ENCODE assay signal across 17 cellular contexts in genomic region chr20:22474215-22474614, GRCh38.
DNase-seq lines count a peak whose midpoint lies in the region; ATAC-seq and TF ChIP-seq lines count a peak whose summit lies in the region.
"Had no signal": no experiment of that assay in that cellular context is flagged by ENCODE, and none has a peak within 500 bp of the region (broad histone marks: within the 10 kb centered on the region; RNA-seq: fewer than 3 reads in every experiment).

No MANE protein-coding gene starts in this region.

- intact Hi-C loops in esophagus muscularis mucosa (cut with DNase I) (no loop called here), spleen (cut with DNase I; ENCODE audit: low total_unique reads) (no loop called here)

- H3K9me3 ChIP-seq in BLaER1 = no peaks in the 10 kb centered on the region; the same call in 1 of the 2 replicates
- peaks cover 0 to 8% (median 3%) of the 10 kb centered on the region in 4 donors for H3K9me3 ChIP-seq in esophagus muscularis mucosa
- no peaks in the 10 kb centered on the region for H3K9me3 ChIP-seq in lung (ENCODE audit: control insufficient read depth in 2 of 2, insufficient read depth in 1 of 2, low read length in 1 of 2)
- peaks cover 0 to 10% (median 2%) of the 10 kb centered on the region in 8 donors for H3K9me3 ChIP-seq in spleen
- H3K9me3 ChIP-seq: HAP-1 had no signal

- TF ChIP-seq POLR2A in esophagus muscularis mucosa (IDR thresholded peaks at IDR 0.05; ENCODE audit: low read depth) (no peak), spleen (IDR thresholded peaks at IDR 0.05) (no peak)

- peak overlapping the region; percentile 15; the same call in 1 of the 2 replicates for H3K4me2 ChIP-seq in BLaER1

- WGBS in esophagus muscularis mucosa = 68% methylated on average over 3 of the region's 3 CpGs
- 62 to 66% methylated on average over 3 of the region's 3 CpGs for WGBS in lung, 2 donors
- WGBS in spleen, 5 donors = 61 to 79% (median 74%) methylated on average over 3 of the region's 3 CpGs

- ATAC-seq in lung (ENCODE audit: insufficient read depth, low FRiP score) (peak; percentile 58), HG02885 (IDR thresholded peaks at IDR 0.05; ENCODE audit: poor library complexity, unreplicated experiment) (no peak)

- H3K36me3 ChIP-seq in BLaER1 (no peaks in the 10 kb centered on the region), esophagus muscularis mucosa (no peaks in the 10 kb centered on the region), lung (ENCODE audit: control insufficient read depth in 2 of 2, insufficient read depth in 2 of 2, low read length in 2 of 2) (no peaks in the 10 kb centered on the region), spleen (no peaks in the 10 kb centered on the region)
- H3K36me3 ChIP-seq: HAP-1 had no signal

- H3K4me3 ChIP-seq in BLaER1 (no peak overlapping the region), esophagus muscularis mucosa (no peak overlapping the region), lung (no peak overlapping the region), spleen (no peak overlapping the region)
- H3K4me3 ChIP-seq: HAP-1 had no signal

- H3K27me3 ChIP-seq in BLaER1 (no peaks in the 10 kb centered on the region), esophagus muscularis mucosa (peaks cover 0 to 27% (median 0%) of the 10 kb centered on the region in 4 donors), lung (ENCODE audit: control insufficient read depth, insufficient read depth) (no peaks in the 10 kb centered on the region), spleen (replicated peaks in 1 of 7) (no peaks in the 10 kb centered on the region)

- H3K27ac ChIP-seq in BLaER1 = no peak overlapping the region
- no peak overlapping the region for H3K27ac ChIP-seq in esophagus muscularis mucosa (replicated peaks in 1 of 4)
- no peak overlapping the region for H3K27ac ChIP-seq in lung (ENCODE audit: low read depth in 1 of 2, low read length in 1 of 2)
- H3K27ac ChIP-seq in spleen = no peak overlapping the region
- H3K27ac ChIP-seq: 22Rv1 had no signal

- no peak overlapping the region for H3K9ac ChIP-seq in BLaER1

- no peak for TF ChIP-seq CTCF in esophagus muscularis mucosa (IDR thresholded peaks at IDR 0.05)
- no peak for TF ChIP-seq CTCF in lung (IDR thresholded peaks at IDR 0.05; ENCODE audit: control extremely low read depth, extremely low read depth)
- TF ChIP-seq CTCF in spleen (IDR thresholded peaks at IDR 0.05 in 8 of 11, conservative IDR thresholded peaks at IDR 0.05 in 3 of 11) = no peak

- TF ChIP-seq EP300 in esophagus muscularis mucosa (IDR thresholded peaks at IDR 0.05) = no peak

- peaks cover 17% of the 10 kb centered on the region for H3K4me1 ChIP-seq in BLaER1
- H3K4me1 ChIP-seq in esophagus muscularis mucosa = no peaks in the 10 kb centered on the region
- H3K4me1 ChIP-seq in lung (ENCODE audit: control insufficient read depth in 2 of 2, insufficient read depth in 2 of 2, low read length in 2 of 2) = no peaks in the 10 kb centered on the region
- H3K4me1 ChIP-seq in spleen = no peaks in the 10 kb centered on the region
- H3K4me1 ChIP-seq: HAP-1 had no signal

- no peaks in the 10 kb centered on the region for H4K20me1 ChIP-seq in BLaER1

- DNase-seq in esophagus muscularis mucosa (ENCODE audit: extremely low spot score) = peak; percentile 75
- no peak for DNase-seq in lung (ENCODE audit: low spot score)
- no peak for DNase-seq in spleen
- no peak for DNase-seq in mucosa of gallbladder (ENCODE audit: low spot score)
- DNase-seq: C1 segment of cervical spinal cord; Calu3; CD4-positive, alpha-beta memory T cell; COR-L47; DMS53; DMS79 treated with DMSO at 0.1 percent for 48 hours; GF-D8; GOT3; HFFc6 had no signal
